9 cellular contexts compared by ENCODE assay signal in genomic region chr3:8500208-8500961, GRCh38. TPM values are rescaled to one million over a fixed set of nuclear protein-coding genes. Genes with fewer than 3 reads are reported as not detected.
A peak's percentile ranks its signal among the peaks of the same experiment; 100 is the strongest.
DNase-seq lines count a peak whose midpoint lies in the region; ATAC-seq and TF ChIP-seq lines count a peak whose summit lies in the region.
"Had no signal": no experiment of that assay in that cellular context is flagged by ENCODE, and none has a peak within 500 bp of the region (broad histone marks: within the 10 kb centered on the region; RNA-seq: fewer than 3 reads in every experiment).

No MANE protein-coding gene starts in this region.

- no peak for TF ChIP-seq EP300 in esophagus muscularis mucosa (IDR thresholded peaks at IDR 0.05)

- peaks cover 68% of the 10 kb centered on the region for H3K4me1 Mint-ChIP-seq in nephron

- H3K27me3 ChIP-seq in PC-3 (ENCODE audit: low read length) (no peaks in the 10 kb centered on the region), esophagus muscularis mucosa (no peaks in the 10 kb centered on the region)

- H3K36me3 ChIP-seq in PC-3 (ENCODE audit: low read depth, low read length) (no peaks in the 10 kb centered on the region), esophagus muscularis mucosa (no peaks in the 10 kb centered on the region)

- H4K20me1 ChIP-seq in PC-3 (ENCODE audit: low read length) = no peaks in the 10 kb centered on the region

- ATAC-seq in PC-3 (peak; percentile 13; the same call in 1 of the 2 replicates), GM21528 (IDR thresholded peaks at IDR 0.05; ENCODE audit: low FRiP score, unreplicated experiment) (no peak)

- H3K4me1 ChIP-seq in PC-3 (ENCODE audit: insufficient read depth, low read length) = peaks cover 77% of the 10 kb centered on the region
- H3K4me1 ChIP-seq in esophagus muscularis mucosa = peaks cover 23 to 55% (median 33%) of the 10 kb centered on the region in 4 donors

- peak overlapping the region; percentile 89 for H3K4me2 ChIP-seq in PC-3 (ENCODE audit: low read length)

- H2AFZ ChIP-seq in PC-3 (ENCODE audit: low read length) = peak overlapping the region; percentile 29

- peak overlapping the region; percentile 92 for H3K4me3 Mint-ChIP-seq in nephron

- H3K9me3 ChIP-seq in PC-3 (ENCODE audit: low read length) = no peaks in the 10 kb centered on the region
- H3K9me3 ChIP-seq in esophagus muscularis mucosa = no peaks in the 10 kb centered on the region

- H3K4me3 ChIP-seq in AG10803 (ENCODE audit: low read length) (peak overlapping the region; percentile 26), PC-3 (ENCODE audit: low read length) (peak overlapping the region; percentile 50; the same call in 1 of the 2 replicates), esophagus muscularis mucosa (peak overlapping the region; percentile 56 to 63 (median 62))

- TF ChIP-seq POLR2A in esophagus muscularis mucosa (IDR thresholded peaks at IDR 0.05; ENCODE audit: low read depth) = no peak

- peak overlapping the region; percentile 45 for H3K9ac ChIP-seq in PC-3 (ENCODE audit: low read length)

- WGBS in esophagus muscularis mucosa = 37% methylated on average over 8 of the region's 9 CpGs

- TF ChIP-seq CTCF in AG10803 (conservative IDR thresholded peaks at IDR 0.05; ENCODE audit: low read length) = peak; percentile 10; the same call in 1 of the 2 replicates
- TF ChIP-seq CTCF in PC-3 (conservative IDR thresholded peaks at IDR 0.05; ENCODE audit: low read depth, low read length) = peak; percentile 18; the same call in 1 of the 2 replicates
- no peak for TF ChIP-seq CTCF in esophagus muscularis mucosa (IDR thresholded peaks at IDR 0.05)
- no peak for TF ChIP-seq CTCF in nephron (IDR thresholded peaks at IDR 0.05; ENCODE audit: unreplicated experiment in 3 of 3)

- H3K27me3 Mint-ChIP-seq in nephron (ENCODE audit: low read depth) = peaks cover 7% of the 10 kb centered on the region

- intact Hi-C loops in PC-3 (cut with micrococcal nuclease) (no loop called here), esophagus muscularis mucosa (cut with DNase I) (loop anchor here (5.0 kb wide), 1 partner anchor 122 kb away; no protein-coding TSS in a partner anchor), posterior vena cava (cut with DNase I) (no loop called here)

- CTCF ChIA-PET in PC-3 (lab: Charles Lee) = interaction anchor here (1.3 kb wide), 1 partner anchor 58 kb away, joined by 16 read pairs; no protein-coding TSS in a partner anchor

- no peaks in the 10 kb centered on the region for H3K9me2 ChIP-seq in PC-3 (replicated peaks; ENCODE audit: low read length)

- H3K79me2 ChIP-seq in PC-3 (ENCODE audit: low read length) = no peaks in the 10 kb centered on the region

- no TSS peak for BruUV-seq in PC-3 (replicated peaks; lab: Mats Ljungman, UMichigan)

- H3K27ac ChIP-seq in PC-3 (ENCODE audit: low read length) (peak overlapping the region; percentile 83), esophagus muscularis mucosa (replicated peaks in 1 of 4) (peak overlapping the region; percentile 85 to 88 (median 88))

- POLR2A ChIA-PET in PC-3 (lab: Charles Lee; ENCODE audit: unreplicated experiment) = interaction anchor here (0.5 to 1.7 kb wide), 6 partner anchors 10 to 118 kb away, joined by 3 to 13 read pairs (median 7); no protein-coding TSS in a partner anchor

- peaks cover 11% of the 10 kb centered on the region for H3F3A ChIP-seq in PC-3 (ENCODE audit: low read length, unreplicated experiment)

- peaks cover 4% of the 10 kb centered on the region for H3K36me3 Mint-ChIP-seq in nephron (ENCODE audit: low read depth)

- DNase-seq in AG10803 (ENCODE audit: low read depth) (peak; percentile 91), PC-3 (peak; percentile 94), esophagus muscularis mucosa (ENCODE audit: extremely low spot score) (no peak), posterior vena cava (ENCODE audit: low spot score) (no peak), NCI-H2196 treated with DMSO at 0.1 percent for 48 hours (lab: John Stamatoyannopoulos, UW; ENCODE audit: unreplicated experiment) (no peak)
- DNase-seq in activated CD4-positive, alpha-beta T cell treated with anti-CD3 and anti-CD28 coated beads, Interleukin-2, amount 50 U/mL, for 4 hours = no peak
- DNase-seq: activated T-cell treated with anti-CD3 and anti-CD28 coated beads, Interleukin-2, amount 50 U/mL, for 72 hours had no signal

- no peaks in the 10 kb centered on the region for H3K9me3 Mint-ChIP-seq in nephron
- H3K9me3 Mint-ChIP-seq: activated T-cell treated with anti-CD3 and anti-CD28 coated beads, Interleukin-2, amount 50 U/mL, for 72 hours had no signal

- H3K27ac Mint-ChIP-seq in nephron = peak overlapping the region; percentile 87 to 97 (median 96)
- H3K27ac Mint-ChIP-seq: activated T-cell treated with anti-CD3 and anti-CD28 coated beads, Interleukin-2, amount 50 U/mL, for 72 hours had no signal

RNA-seq across cellular contexts. Expression of gene LMCD1, which starts 1.2 kb away (rescaled TPM):
- total RNA-seq in PC-3 (2014; rRNA removed) (8.2 and 9.1 TPM in 2 replicates), esophagus muscularis mucosa (100 to 1,000 TPM in 2 of 4 donors, 10 to 100 TPM in 2; 43.2 to 576 (median 131) TPM), posterior vena cava (100 to 1,000 TPM; 221 to 834 TPM)

Comparison
In these comparisons a context has a peak if more than half of its experiments do, and no peak if none do; other contexts are left out.
1. DNase-seq: peak in AG10803 (single experiment) and PC-3 (single experiment); none in esophagus muscularis mucosa (single experiment), posterior vena cava (single experiment), activated CD4-positive, alpha-beta T cell treated with anti-CD3 and anti-CD28 coated beads, Interleukin-2, amount 50 U/mL, for 4 hours (0 of 2) and NCI-H2196 treated with DMSO at 0.1 percent for 48 hours (single experiment).
2. CTCF ChIP-seq: peak in AG10803 (single experiment) and PC-3 (single experiment); none in esophagus muscularis mucosa (0 of 3) and nephron (0 of 3).
3. Peak in every context shown above with its lines, with median percentiles within 50 percentile points of each other: H3K4me3 ChIP-seq.